In the genomic region with DNA sequence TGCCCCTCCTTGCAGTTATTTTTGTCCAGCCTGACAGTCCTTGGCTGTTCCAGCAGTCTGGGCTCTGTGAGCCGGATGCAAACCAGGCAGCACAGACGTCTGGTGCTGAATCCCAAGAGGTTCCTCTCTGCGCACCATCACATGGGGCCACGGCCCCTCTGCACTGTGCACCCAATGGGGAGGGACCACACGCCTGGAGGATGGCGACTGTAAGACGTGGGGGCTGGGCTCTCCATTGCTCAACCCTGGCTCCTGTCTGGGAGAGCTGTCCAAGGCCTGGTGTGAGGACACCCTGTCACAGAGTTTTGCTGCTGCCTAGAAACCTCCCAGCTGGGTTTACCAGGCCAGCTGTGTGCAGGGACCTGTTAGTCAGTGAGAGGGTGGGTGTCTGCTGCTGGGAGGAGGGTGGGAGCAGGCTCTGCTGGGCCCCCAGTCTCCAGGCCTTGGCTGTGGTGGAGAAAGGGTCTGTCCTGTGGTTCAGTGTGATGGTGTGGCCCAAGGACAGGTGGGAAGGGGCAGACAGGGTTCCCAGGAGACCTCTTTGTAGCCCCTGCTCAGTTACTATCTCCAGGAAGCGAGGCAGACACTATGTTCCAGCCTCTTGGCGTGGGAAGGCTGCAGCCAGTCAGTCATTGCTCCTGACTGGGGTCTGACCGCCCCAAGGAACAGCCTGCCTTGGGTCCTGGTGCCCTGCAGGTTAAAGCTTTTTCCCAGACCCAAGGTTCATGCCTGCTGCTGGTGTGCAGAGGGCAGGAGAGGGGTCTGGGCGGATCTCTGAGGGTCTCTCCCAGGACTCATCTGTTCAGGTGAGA, we compare ENCODE assay signal across 12 cellular contexts. TPM values are rescaled to one million over a fixed set of nuclear protein-coding genes. Genes with fewer than 3 reads are reported as not detected.
A peak's percentile ranks its signal among the peaks of the same experiment; 100 is the strongest.
DNase-seq lines count a peak whose midpoint lies in the region; ATAC-seq and TF ChIP-seq lines count a peak whose summit lies in the region.
"Had no signal": no experiment of that assay in that cellular context is flagged by ENCODE, and none has a peak within 500 bp of the region (broad histone marks: within the 10 kb centered on the region; RNA-seq: fewer than 3 reads in every experiment).

No MANE protein-coding gene starts in this region.

- no peaks in the 10 kb centered on the region for H4K20me1 ChIP-seq in GM23338 (replicated peaks; ENCODE audit: insufficient read depth)

- no peaks in the 10 kb centered on the region for H3K9me3 ChIP-seq in skeletal muscle tissue (ENCODE audit: control insufficient read depth in 3 of 3, low read length in 3 of 3)
- H3K9me3 ChIP-seq in spleen, result no peaks in the 10 kb centered on the region

- no peak overlapping the region for H3K27ac Mint-ChIP-seq in GM23338
- H3K27ac Mint-ChIP-seq: H9 had no signal

- no peaks in the 10 kb centered on the region for H3K9me2 ChIP-seq in GM23338 (ENCODE audit: insufficient read depth)

- H3K4me1 ChIP-seq in GM23338 (ENCODE audit: insufficient read depth), result no peaks in the 10 kb centered on the region
- H3K4me1 ChIP-seq in skeletal muscle tissue (ENCODE audit: control insufficient read depth in 3 of 3, insufficient read depth in 3 of 3, low read length in 3 of 3), result peaks cover 16 to 48% (median 34%) of the 10 kb centered on the region in 3 donors
- H3K4me1 ChIP-seq in spleen, result peaks cover 0 to 8% (median 0%) of the 10 kb centered on the region in 6 donors

- DNase-seq in GM23338 (ENCODE audit: low spot score) (no peak), coronary artery (ENCODE audit: low spot score) (peak; percentile 99), left kidney (ENCODE audit: low read depth, low spot score) (peak; percentile 85), NCI-H1694 treated with DMSO at 0.1 percent for 48 hours (lab: John Stamatoyannopoulos, UW) (no peak), NCI-H774 (lab: John Stamatoyannopoulos, UW) (no peak), spleen (no peak)
- DNase-seq: activated naive CD4-positive, alpha-beta T cell treated with Interleukin-2 at 50 U/mL for 16 hours; COR-L47; H9 had no signal

- ATAC-seq in GM23338, result peak; percentile 70
- ATAC-seq in activated CD4-positive, CD25-positive, alpha-beta regulatory T cell treated with anti-CD3 and anti-CD28 coated beads, Interleukin-2, amount 50 U/mL, for 24 hours, result no peak

- peaks cover 2% of the 10 kb centered on the region; the same call in 1 of the 3 replicates for H3K9me3 Mint-ChIP-seq in GM23338
- H3K9me3 Mint-ChIP-seq: H9 had no signal

- intact Hi-C loops in spleen (cut with DNase I; ENCODE audit: low total_unique reads), result no loop called here

- TF ChIP-seq CTCF in GM23338 (conservative IDR thresholded peaks at IDR 0.05; ENCODE audit: low read depth in 2 of 2) (no peak), coronary artery (IDR thresholded peaks at IDR 0.05) (no peak), spleen (IDR thresholded peaks at IDR 0.05 in 8 of 11, conservative IDR thresholded peaks at IDR 0.05 in 3 of 11) (no peak)

- H3K27me3 ChIP-seq in GM23338 (ENCODE audit: insufficient read depth) (no peaks in the 10 kb centered on the region), skeletal muscle tissue (ENCODE audit: control insufficient read depth in 3 of 3, insufficient read depth in 3 of 3, low read length in 3 of 3) (no peaks in the 10 kb centered on the region), spleen (replicated peaks in 1 of 7) (peaks cover 0 to 12% (median 0%) of the 10 kb centered on the region in 7 donors)

- peaks cover 18% of the 10 kb centered on the region for H3K27me3 Mint-ChIP-seq in GM23338 (ENCODE audit: insufficient read depth, low read depth, poor library complexity)

- no peaks in the 10 kb centered on the region; the same call in 2 of the 3 replicates for H3K36me3 Mint-ChIP-seq in GM23338 (ENCODE audit: low read depth)

- no peak overlapping the region for H3K4me2 ChIP-seq in GM23338

- H3K79me2 ChIP-seq in GM23338 (replicated peaks; ENCODE audit: insufficient read depth), result no peaks in the 10 kb centered on the region

- no peaks in the 10 kb centered on the region for H3K4me1 Mint-ChIP-seq in GM23338
- H3K4me1 Mint-ChIP-seq: H9 had no signal

- no peak overlapping the region for H3K27ac ChIP-seq in GM23338 (ENCODE audit: low read depth)
- H3K27ac ChIP-seq in coronary artery, result peak overlapping the region; percentile 88 to 90
- H3K27ac ChIP-seq in skeletal muscle tissue (ENCODE audit: low read depth, low read length), result peak overlapping the region; percentile 40
- H3K27ac ChIP-seq in spleen, result peak overlapping the region in 3 of 8 donors; percentile 28 to 45 (median 38)

- H3F3A ChIP-seq in GM23338 (replicated peaks; ENCODE audit: low read depth), result no peaks in the 10 kb centered on the region

- 61 to 76% (median 67%) methylated on average over 10 to 11 of the region's 11 CpGs for WGBS in spleen, 5 donors

- H3K4me3 ChIP-seq in GM23338 (no peak overlapping the region), coronary artery (peak overlapping the region; percentile 17), skeletal muscle tissue (ENCODE audit: low read length in 3 of 3) (no peak overlapping the region), spleen (no peak overlapping the region)

- peak overlapping the region in 1 of 3 donors; percentile 70 for H3K9ac ChIP-seq in skeletal muscle tissue (ENCODE audit: low read depth in 1 of 3, low read length in 3 of 3)

- H3K4me3 Mint-ChIP-seq in GM23338, result no peak overlapping the region
- H3K4me3 Mint-ChIP-seq: H9 had no signal

- no peak for TF ChIP-seq POLR2A in spleen (IDR thresholded peaks at IDR 0.05)

- H2AFZ ChIP-seq in GM23338, result no peak overlapping the region

- H3K36me3 ChIP-seq in GM23338 (ENCODE audit: insufficient read depth), result no peaks in the 10 kb centered on the region
- peaks cover 0 to 12% (median 6%) of the 10 kb centered on the region in 3 donors for H3K36me3 ChIP-seq in skeletal muscle tissue (ENCODE audit: control insufficient read depth in 3 of 3, insufficient read depth in 3 of 3, low read length in 3 of 3)
- peaks cover 0 to 16% (median 0%) of the 10 kb centered on the region in 6 donors for H3K36me3 ChIP-seq in spleen

TF ChIP-seq in GM23338, 12 proteins besides CTCF, POLR2A, EP300 and RAD21 (continues in another document):
- TF ChIP-seq STAT1 (IDR thresholded peaks at IDR 0.05; ENCODE audit: unreplicated experiment), result no peak

RNA-seq across cellular contexts. Expression of a gene that starts 13.8 kb away (rescaled TPM):
- total RNA-seq in GM23338 (2014; rRNA removed; shearing (Covaris generic)), result 4.1 and 4.5 TPM in 2 replicates
- polyA plus RNA-seq in GM23338 (2016; fragmentation: Nextera tagmentation; extraction: Ambion mirVana), result 1.6 and 1.8 TPM in 2 replicates
- total RNA-seq in skeletal muscle tissue, result 11.0 TPM
- 1 to 10 TPM; 3.2 to 9.9 (median 5.2) TPM for total RNA-seq in spleen
- polyA plus RNA-seq in spleen, result 1 to 10 TPM; 1.2 to 3.1 (median 1.5) TPM
- total RNA-seq: pulmonary artery endothelial cell had no signal

RNA-seq across cellular contexts. Expression of a gene that starts 46.2 kb away (rescaled TPM):
- not detected in 2 replicates for total RNA-seq in GM23338 (2014; rRNA removed; shearing (Covaris generic))
- polyA plus RNA-seq in GM23338 (2016; fragmentation: Nextera tagmentation; extraction: Ambion mirVana), result not detected in 2 replicates
- 11.0 TPM for total RNA-seq in skeletal muscle tissue
- total RNA-seq in spleen, result under 1 TPM in 1 of 7 donors, not detected in 6; 0.23 TPM
- polyA plus RNA-seq in spleen, result not detected
- total RNA-seq: H9, pulmonary artery endothelial cell had no signal

RNA-seq across cellular contexts. Expression of a gene that starts 49.1 kb away (rescaled TPM):
- total RNA-seq in GM23338 (2014; rRNA removed; shearing (Covaris generic)), result 193 and 199 TPM in 2 replicates
- polyA plus RNA-seq in GM23338 (2016; fragmentation: Nextera tagmentation; extraction: Ambion mirVana) (280 and 328 TPM in 2 replicates), spleen (100 to 1,000 TPM; 111 to 117 (median 114) TPM)
- total RNA-seq in skeletal muscle tissue (452 TPM), spleen (100 to 1,000 TPM; 145 to 241 (median 172) TPM)

Comparison
In these comparisons a context has a peak if more than half of its experiments do, and no peak if none do; other contexts are left out.
1. DNase-seq: peak in coronary artery (single experiment) and left kidney (single experiment); none in GM23338 (single experiment), NCI-H1694 treated with DMSO at 0.1 percent for 48 hours (single experiment), NCI-H774 (single experiment) and spleen (single experiment).